Comparison of ENCODE assay signal across 16 cellular contexts in genomic region chr16:4837733-4838501, GRCh38. TPM values are rescaled to one million over a fixed set of nuclear protein-coding genes. Genes with fewer than 3 reads are reported as not detected.
DNase-seq lines count a peak whose midpoint lies in the region; ATAC-seq, FAIRE-seq and TF ChIP-seq lines count a peak whose summit lies in the region.
"Had no signal": no experiment of that assay in that cellular context is flagged by ENCODE, and none has a peak within 500 bp of the region (broad histone marks: within the 10 kb centered on the region; RNA-seq: fewer than 3 reads in every experiment).

No MANE protein-coding gene starts in this region.

- H3K9ac ChIP-seq in GM12878 (ENCODE audit: control insufficient read depth, insufficient read depth, low read length) (no peak overlapping the region), smooth muscle cell (ENCODE audit: low read depth) (no peak overlapping the region)
- H3K9ac ChIP-seq: BLaER1 treated with 17β-estradiol and CSF1 and Interleukin-3, amounts not matched to agents 10 nM and 100 nM had no signal

- POLR2A ChIA-PET in GM12878 (lab: Charles Lee) = no interaction called here

- CTCF ChIA-PET in GM12878 (lab: Yijun Ruan, JAX) = interaction anchor here (0.5 kb wide), 1 partner anchor 163 kb away, joined by 3 read pairs; no protein-coding TSS in a partner anchor

- no TSS peak for BruUV-seq in GM12878 (replicated peaks; lab: Mats Ljungman, UMichigan)

- H3K9me3 ChIP-seq in GM12878 (replicated peaks; ENCODE audit: control insufficient read depth, insufficient read depth, low read length) (no peaks in the 10 kb centered on the region), smooth muscle cell (replicated peaks; ENCODE audit: low read depth) (no peaks in the 10 kb centered on the region)
- H3K9me3 ChIP-seq: BLaER1 treated with 17β-estradiol and CSF1 and Interleukin-3, amounts not matched to agents 10 nM and 100 nM had no signal

- TF ChIP-seq EP300 in GM12878 (IDR thresholded peaks at IDR 0.05; ENCODE audit: borderline replicate concordance in 1 of 2, control insufficient read depth in 1 of 2, low read depth in 2 of 2, low read length in 2 of 2) = no peak

- intact Hi-C loops in GM12878 (cut with micrococcal nuclease; ENCODE audit: unreplicated experiment) = no loop called here

- H3K27me3 ChIP-seq in GM12878 (replicated peaks in 1 of 2; ENCODE audit: control insufficient read depth in 2 of 2, insufficient read depth in 2 of 2, low read length in 1 of 2) = no peaks in the 10 kb centered on the region
- H3K27me3 ChIP-seq in smooth muscle cell (ENCODE audit: low read depth) = no peaks in the 10 kb centered on the region
- H3K27me3 ChIP-seq: BLaER1 treated with 17β-estradiol and CSF1 and Interleukin-3, amounts not matched to agents 10 nM and 100 nM had no signal

- in situ Hi-C loops in GM12878 (cut with MboI) = no loop called here

- peaks cover 7 to 28% of the 10 kb centered on the region in 2 experiments for H3K36me3 ChIP-seq in GM12878 (ENCODE audit: control insufficient read depth in 2 of 2, insufficient read depth in 2 of 2, low read length in 1 of 2)
- peaks cover 8% of the 10 kb centered on the region for H3K36me3 ChIP-seq in smooth muscle cell (ENCODE audit: low read depth)

- no peak overlapping the region for H3K4me2 ChIP-seq in GM12878 (ENCODE audit: control insufficient read depth, insufficient read depth)
- no peak overlapping the region for H3K4me2 ChIP-seq in smooth muscle cell
- H3K4me2 ChIP-seq: BLaER1 treated with 17β-estradiol and CSF1 and Interleukin-3, amounts not matched to agents 10 nM and 100 nM had no signal

- H2AFZ ChIP-seq in GM12878 (ENCODE audit: control insufficient read depth, low read depth, low read length) (no peak overlapping the region), smooth muscle cell (ENCODE audit: low read depth) (no peak overlapping the region)

- TF ChIP-seq POLR2A in GM12878 (IDR thresholded peaks at IDR 0.05; ENCODE audit: low read depth, low read length) = no peak

- peak; percentile 71 for ATAC-seq in GM19043 (IDR thresholded peaks at IDR 0.05; ENCODE audit: low read depth, unreplicated experiment)
- peak; percentile 79 for ATAC-seq in GM12878
- ATAC-seq in stimulated activated effector memory CD8-positive, alpha-beta T cell treated with anti-CD3 and anti-CD28 coated beads, Interleukin-12 subunit alpha, Interleukin-12 subunit beta, amount 100 ng/mL, for 72 hours = no peak
- no peak for ATAC-seq in HG02884 (IDR thresholded peaks at IDR 0.05; ENCODE audit: unreplicated experiment)
- ATAC-seq: PC-3 had no signal

- H3K4me1 Mint-ChIP-seq in HFFc6 (ENCODE audit: low read depth) = no peaks in the 10 kb centered on the region
- H3K4me1 Mint-ChIP-seq in stimulated activated effector memory CD8-positive, alpha-beta T cell treated with anti-CD3 and anti-CD28 coated beads, Interleukin-12 subunit alpha, Interleukin-12 subunit beta, amount 100 ng/mL, for 72 hours = peaks cover 15% of the 10 kb centered on the region

- peak overlapping the region; percentile 36 for H3K27ac Mint-ChIP-seq in HFFc6
- H3K27ac Mint-ChIP-seq in stimulated activated effector memory CD8-positive, alpha-beta T cell treated with anti-CD3 and anti-CD28 coated beads, Interleukin-12 subunit alpha, Interleukin-12 subunit beta, amount 100 ng/mL, for 72 hours = peak overlapping the region; percentile 58

- H3K9me3 Mint-ChIP-seq in HFFc6 = no peaks in the 10 kb centered on the region
- no peaks in the 10 kb centered on the region for H3K9me3 Mint-ChIP-seq in stimulated activated effector memory CD8-positive, alpha-beta T cell treated with anti-CD3 and anti-CD28 coated beads, Interleukin-12 subunit alpha, Interleukin-12 subunit beta, amount 100 ng/mL, for 72 hours

- no peaks in the 10 kb centered on the region for H3K27me3 Mint-ChIP-seq in HFFc6 (ENCODE audit: insufficient read depth)

- no peaks in the 10 kb centered on the region for H4K20me1 ChIP-seq in GM12878 (ENCODE audit: control insufficient read depth, insufficient read depth)
- H4K20me1 ChIP-seq in smooth muscle cell (ENCODE audit: low read depth) = peaks cover 55% of the 10 kb centered on the region

- H3K27ac ChIP-seq in GM12878 (ENCODE audit: control insufficient read depth, insufficient read depth) (no peak overlapping the region), smooth muscle cell (ENCODE audit: low read depth) (no peak overlapping the region)
- H3K27ac ChIP-seq: BLaER1 treated with 17β-estradiol and CSF1 and Interleukin-3, amounts not matched to agents 10 nM and 100 nM had no signal

- FAIRE-seq in GM12878 (lab: Jason Lieb, UNC) = no peak
- FAIRE-seq: H1 had no signal

- RAD21 ChIA-PET in GM12878 (lab: Charles Lee; ENCODE audit: unreplicated experiment) = no interaction called here

- SMC1A ChIA-PET in GM12878 (lab: Charles Lee; ENCODE audit: uncharacterized antibody, unreplicated experiment) = no interaction called here

- H3K36me3 Mint-ChIP-seq in HFFc6 (ENCODE audit: low read depth) = peaks cover 23% of the 10 kb centered on the region
- peaks cover 100% of the 10 kb centered on the region for H3K36me3 Mint-ChIP-seq in stimulated activated effector memory CD8-positive, alpha-beta T cell treated with anti-CD3 and anti-CD28 coated beads, Interleukin-12 subunit alpha, Interleukin-12 subunit beta, amount 100 ng/mL, for 72 hours

- H3K4me3 ChIP-seq in GM12878 = no peak overlapping the region
- H3K4me3 ChIP-seq in smooth muscle cell = no peak overlapping the region
- H3K4me3 ChIP-seq: BLaER1 treated with 17β-estradiol and CSF1 and Interleukin-3, amounts not matched to agents 10 nM and 100 nM had no signal

- no peak overlapping the region for H3K4me3 Mint-ChIP-seq in HFFc6
- H3K4me3 Mint-ChIP-seq in stimulated activated effector memory CD8-positive, alpha-beta T cell treated with anti-CD3 and anti-CD28 coated beads, Interleukin-12 subunit alpha, Interleukin-12 subunit beta, amount 100 ng/mL, for 72 hours = no peak overlapping the region

- DNase-seq in HFFc6 (no peak), GM12878 (ENCODE audit: low read depth, low spot score) (no peak), cortex of kidney (lab: John Stamatoyannopoulos, UW) (no peak), smooth muscle cell (lab: John Stamatoyannopoulos, UW; ENCODE audit: unreplicated experiment) (no peak)
- no peak for DNase-seq in stimulated activated effector memory CD8-positive, alpha-beta T cell treated with anti-CD3 and anti-CD28 coated beads, Interleukin-12 subunit alpha, Interleukin-12 subunit beta, amount 100 ng/mL, for 72 hours (ENCODE audit: low spot score in 2 of 2)
- DNase-seq: DMS153, EL, NCI-H1436 treated with DMSO at 0.1 percent for 48 hours, NCI-H2227 treated with DMSO at 0.1 percent for 48 hours, NCI-H526, PC-3 had no signal

- no peak for TF ChIP-seq RAD21 in GM12878 (IDR thresholded peaks at IDR 0.05; ENCODE audit: insufficient read depth, low read depth, low read length)

- whole genome bisulfite sequencing in GM12878 (ENCODE audit: insufficient coverage, insufficient replicate concordance, low lambda C conversion rate, missing lambda C conversion rate) = 73% methylated on average over 13 of the region's 13 CpGs
- 89% methylated on average over 13 of the region's 13 CpGs for WGBS in smooth muscle cell (ENCODE audit: low lambda C conversion rate)

- TF ChIP-seq CTCF in HFFc6 (IDR thresholded peaks at IDR 0.05) = no peak
- TF ChIP-seq CTCF in GM12878 (IDR thresholded peaks at IDR 0.05 in 2 of 3, conservative IDR thresholded peaks at IDR 0.05 in 1 of 3; ENCODE audit: control insufficient read depth in 2 of 3, extremely low read depth in 1 of 3, insufficient read depth in 1 of 3, low read depth in 3 of 3, low read length in 3 of 3) = no peak
- no peak for TF ChIP-seq CTCF in smooth muscle cell (IDR thresholded peaks at IDR 0.05; ENCODE audit: borderline replicate concordance, insufficient read depth, poor library complexity, severe bottlenecking)

- H3F3A ChIP-seq in smooth muscle cell (ENCODE audit: low read depth) = peaks cover 11% of the 10 kb centered on the region

- no peaks in the 10 kb centered on the region for H3K79me2 ChIP-seq in GM12878 (ENCODE audit: control insufficient read depth, insufficient read depth, low read length)
- peaks cover 14% of the 10 kb centered on the region for H3K79me2 ChIP-seq in smooth muscle cell (ENCODE audit: low read depth)

- H3K4me1 ChIP-seq in GM12878 (ENCODE audit: control insufficient read depth, insufficient read depth, low read length) = peaks cover 10% of the 10 kb centered on the region
- H3K4me1 ChIP-seq in smooth muscle cell (ENCODE audit: low read depth) = no peaks in the 10 kb centered on the region

RNA-seq across cellular contexts. Expression of gene GLYR1, which starts 9.2 kb away (rescaled TPM):
- 10 to 100 TPM; 77.6 to 89.4 (median 81.8) TPM for total RNA-seq in HFFc6 (2021; fragmentation: NEBNext Ultra II Directional; extraction: Animal tissue kit (Norgen Biotek cat#: 25700))
- 63.8 and 64.6 TPM in 2 replicates for total RNA-seq in GM12878 (2013; cell fraction: nucleolus; rRNA removed)
- total RNA-seq in GM12878 (2014; rRNA removed) = 31.1 and 40.9 TPM in 2 replicates
- total RNA-seq in GM12878 (2014; rRNA removed; fragmentation: Illumina TruSeq; extraction: Trizol) = 48.8 and 50.3 TPM in 2 replicates
- total RNA-seq in GM12878 (2021) = 81.9 and 90.2 TPM in 2 replicates
- polyA plus RNA-seq in GM12878 (2011; ENCODE audit: low read depth) = 18.7 TPM
- polyA plus RNA-seq in GM12878 (2011; rRNA removed) = 49.7 and 50.4 TPM in 2 replicates
- polyA plus RNA-seq in GM12878 (2011; cell fraction: cytosol; rRNA removed) = 46.6 and 56.8 TPM in 2 replicates
- polyA plus RNA-seq in GM12878 (2011; cell fraction: nucleus; rRNA removed) = 46.2 and 60.9 TPM in 2 replicates
- polyA plus RNA-seq in GM12878 (2012) = 31.8 and 36.9 TPM in 2 replicates
- polyA plus RNA-seq in GM12878 (2014; fragmentation: Illumina TruSeq; extraction: Trizol) = 82.7 and 83.3 TPM in 2 replicates
- polyA plus RNA-seq in GM12878 (2014; fragmentation: Nextera tagmentation; extraction: Ambion mirVana) = 10 to 100 TPM in 1 of 2 experiments, 1 to 10 TPM in 1; 7.3 to 10.1 TPM
- 69.7 and 74.8 TPM in 2 replicates for polyA plus RNA-seq in GM12878 (2014; rRNA removed)
- 10 to 100 TPM; 63.9 to 68.9 TPM for polyA plus RNA-seq in GM12878 (2016; fragmentation: Nextera tagmentation; extraction: Ambion mirVana)
- polyA minus RNA-seq in GM12878 (2011; rRNA and poly(A)+ RNA removed) = 34.6 and 53.1 TPM in 2 replicates
- polyA minus RNA-seq in GM12878 (2011; cell fraction: cytosol; rRNA and poly(A)+ RNA removed) = 14.2 and 14.7 TPM in 2 replicates
- polyA minus RNA-seq in GM12878 (2011; cell fraction: nucleus; rRNA and poly(A)+ RNA removed) = 26.4 and 31.8 TPM in 2 replicates
- 26.4 and 27.8 TPM in 2 replicates for total RNA-seq in smooth muscle cell
- 28.9 and 35.1 TPM in 2 replicates for polyA plus RNA-seq in smooth muscle cell

RNA-seq across cellular contexts. Expression of gene UBN1, which starts 9.4 kb away (rescaled TPM):
- total RNA-seq in HFFc6 (2021; fragmentation: NEBNext Ultra II Directional; extraction: Animal tissue kit (Norgen Biotek cat#: 25700)) = 10 to 100 TPM; 21.3 to 24.8 (median 22.0) TPM
- total RNA-seq in GM12878 (2013; cell fraction: nucleolus; rRNA removed) = 39.4 and 43.9 TPM in 2 replicates
- 12.4 and 14.2 TPM in 2 replicates for total RNA-seq in GM12878 (2014; rRNA removed)
- 11.8 and 13.6 TPM in 2 replicates for total RNA-seq in GM12878 (2014; rRNA removed; fragmentation: Illumina TruSeq; extraction: Trizol)
- total RNA-seq in GM12878 (2021) = 28.0 and 32.5 TPM in 2 replicates
- polyA plus RNA-seq in GM12878 (2011; ENCODE audit: low read depth) = 12.0 TPM
- 7.8 and 10.5 TPM in 2 replicates for polyA plus RNA-seq in GM12878 (2011; rRNA removed)
- 12.5 and 14.0 TPM in 2 replicates for polyA plus RNA-seq in GM12878 (2011; cell fraction: cytosol; rRNA removed)
- 25.8 and 36.6 TPM in 2 replicates for polyA plus RNA-seq in GM12878 (2011; cell fraction: nucleus; rRNA removed)
- polyA plus RNA-seq in GM12878 (2012) = 15.8 and 17.6 TPM in 2 replicates
- polyA plus RNA-seq in GM12878 (2014; fragmentation: Illumina TruSeq; extraction: Trizol) = 17.5 and 23.2 TPM in 2 replicates
- polyA plus RNA-seq in GM12878 (2014; fragmentation: Nextera tagmentation; extraction: Ambion mirVana) = 1 to 10 TPM; 2.1 to 2.2 TPM
- polyA plus RNA-seq in GM12878 (2014; rRNA removed) = 16.8 and 18.8 TPM in 2 replicates
- polyA plus RNA-seq in GM12878 (2016; fragmentation: Nextera tagmentation; extraction: Ambion mirVana) = 10 to 100 TPM; 12.6 to 14.6 TPM
- 16.2 and 23.3 TPM in 2 replicates for polyA minus RNA-seq in GM12878 (2011; rRNA and poly(A)+ RNA removed)
- 5.1 and 8.0 TPM in 2 replicates for polyA minus RNA-seq in GM12878 (2011; cell fraction: cytosol; rRNA and poly(A)+ RNA removed)
- 11.2 and 28.0 TPM in 2 replicates for polyA minus RNA-seq in GM12878 (2011; cell fraction: nucleus; rRNA and poly(A)+ RNA removed)
- 18.8 and 29.7 TPM in 2 replicates for total RNA-seq in smooth muscle cell
- polyA plus RNA-seq in smooth muscle cell = 16.2 and 23.4 TPM in 2 replicates

RNA-seq across cellular contexts. Expression of gene ROGDI, which starts 35.5 kb away (rescaled TPM):
- 10 to 100 TPM; 16.8 to 20.1 (median 18.5) TPM for total RNA-seq in HFFc6 (2021; fragmentation: NEBNext Ultra II Directional; extraction: Animal tissue kit (Norgen Biotek cat#: 25700))
- 14.3 and 14.6 TPM in 2 replicates for total RNA-seq in GM12878 (2013; cell fraction: nucleolus; rRNA removed)
- total RNA-seq in GM12878 (2014; rRNA removed) = 11.6 and 15.9 TPM in 2 replicates
- 7.9 and 8.0 TPM in 2 replicates for total RNA-seq in GM12878 (2014; rRNA removed; fragmentation: Illumina TruSeq; extraction: Trizol)
- 13.7 and 14.7 TPM in 2 replicates for total RNA-seq in GM12878 (2021)
- polyA plus RNA-seq in GM12878 (2011; ENCODE audit: low read depth) = 5.7 TPM
- 8.5 and 12.9 TPM in 2 replicates for polyA plus RNA-seq in GM12878 (2011; rRNA removed)
- polyA plus RNA-seq in GM12878 (2011; cell fraction: cytosol; rRNA removed) = 20.4 and 28.6 TPM in 2 replicates
- 58.6 and 63.0 TPM in 2 replicates for polyA plus RNA-seq in GM12878 (2011; cell fraction: nucleus; rRNA removed)
- polyA plus RNA-seq in GM12878 (2012) = 18.5 and 22.9 TPM in 2 replicates
- 1.9 and 7.6 TPM in 2 replicates for polyA plus RNA-seq in GM12878 (2014; fragmentation: Illumina TruSeq; extraction: Trizol)
- polyA plus RNA-seq in GM12878 (2014; fragmentation: Nextera tagmentation; extraction: Ambion mirVana) = 1 to 10 TPM in 1 of 2 experiments, under 1 TPM in 1; 0.40 to 2.2 TPM
- 21.3 and 22.8 TPM in 2 replicates for polyA plus RNA-seq in GM12878 (2014; rRNA removed)
- 10 to 100 TPM; 23.1 to 23.5 TPM for polyA plus RNA-seq in GM12878 (2016; fragmentation: Nextera tagmentation; extraction: Ambion mirVana)
- 4.5 and 13.1 TPM in 2 replicates for polyA minus RNA-seq in GM12878 (2011; rRNA and poly(A)+ RNA removed)
- polyA minus RNA-seq in GM12878 (2011; cell fraction: cytosol; rRNA and poly(A)+ RNA removed) = 4.7 and 8.5 TPM in 2 replicates
- 4.4 and 7.1 TPM in 2 replicates for polyA minus RNA-seq in GM12878 (2011; cell fraction: nucleus; rRNA and poly(A)+ RNA removed)
- total RNA-seq in smooth muscle cell = 21.6 and 32.1 TPM in 2 replicates
- 45.6 and 48.7 TPM in 2 replicates for polyA plus RNA-seq in smooth muscle cell

RNA-seq across cellular contexts. Expression of gene SMIM22, which starts 42.7 kb away (rescaled TPM):
- not detected for total RNA-seq in HFFc6 (2021; fragmentation: NEBNext Ultra II Directional; extraction: Animal tissue kit (Norgen Biotek cat#: 25700))
- not detected in 2 replicates for total RNA-seq in GM12878 (2013; cell fraction: nucleolus; rRNA removed)
- total RNA-seq in GM12878 (2014; rRNA removed) (not detected in 2 replicates), GM12878 (2014; rRNA removed; fragmentation: Illumina TruSeq; extraction: Trizol) (not detected in 2 replicates), GM12878 (2021) (0.61 TPM in 1 of 2 replicates, not detected in the other), smooth muscle cell (not detected in 2 replicates)
- polyA plus RNA-seq in GM12878 (2011; ENCODE audit: low read depth) = not detected
- polyA plus RNA-seq in GM12878 (2011; rRNA removed) (0.26 and 0.83 TPM in 2 replicates), GM12878 (2014; fragmentation: Illumina TruSeq; extraction: Trizol) (not detected in 2 replicates), GM12878 (2014; fragmentation: Nextera tagmentation; extraction: Ambion mirVana) (not detected), GM12878 (2014; rRNA removed) (not detected in 2 replicates), GM12878 (2016; fragmentation: Nextera tagmentation; extraction: Ambion mirVana) (not detected), smooth muscle cell (0.29 TPM in 1 of 2 replicates, not detected in the other)
- polyA plus RNA-seq in GM12878 (2011; cell fraction: cytosol; rRNA removed) = 1.3 TPM in 2 replicates
- 1.5 and 2.1 TPM in 2 replicates for polyA plus RNA-seq in GM12878 (2011; cell fraction: nucleus; rRNA removed)
- polyA plus RNA-seq in GM12878 (2012) = not detected in 2 replicates
- polyA minus RNA-seq in GM12878 (2011; rRNA and poly(A)+ RNA removed) = not detected in 2 replicates
- not detected in 2 replicates for polyA minus RNA-seq in GM12878 (2011; cell fraction: cytosol; rRNA and poly(A)+ RNA removed)
- not detected in 2 replicates for polyA minus RNA-seq in GM12878 (2011; cell fraction: nucleus; rRNA and poly(A)+ RNA removed)
- total RNA-seq: H1, PC-3, SK-MEL-5 had no signal
- polyA plus RNA-seq: H1 had no signal

RNA-seq across cellular contexts. Expression of gene SEPTIN12, which starts 49.8 kb away (rescaled TPM):
- not detected for total RNA-seq in HFFc6 (2021; fragmentation: NEBNext Ultra II Directional; extraction: Animal tissue kit (Norgen Biotek cat#: 25700))
- total RNA-seq in GM12878 (2013; cell fraction: nucleolus; rRNA removed) = not detected in 2 replicates
- total RNA-seq in GM12878 (2014; rRNA removed) = not detected in 2 replicates
- not detected in 2 replicates for total RNA-seq in GM12878 (2014; rRNA removed; fragmentation: Illumina TruSeq; extraction: Trizol)
- not detected in 2 replicates for total RNA-seq in GM12878 (2021)
- polyA plus RNA-seq in GM12878 (2011; ENCODE audit: low read depth) = not detected
- not detected in 2 replicates for polyA plus RNA-seq in GM12878 (2011; rRNA removed)
- polyA plus RNA-seq in GM12878 (2011; cell fraction: cytosol; rRNA removed) = not detected in 2 replicates
- polyA plus RNA-seq in GM12878 (2011; cell fraction: nucleus; rRNA removed) = 0.24 TPM in 1 of 2 replicates, not detected in the other
- not detected in 2 replicates for polyA plus RNA-seq in GM12878 (2012)
- not detected in 2 replicates for polyA plus RNA-seq in GM12878 (2014; fragmentation: Illumina TruSeq; extraction: Trizol)
- polyA plus RNA-seq in GM12878 (2014; fragmentation: Nextera tagmentation; extraction: Ambion mirVana) = not detected
- polyA plus RNA-seq in GM12878 (2014; rRNA removed) = not detected in 2 replicates
- polyA plus RNA-seq in GM12878 (2016; fragmentation: Nextera tagmentation; extraction: Ambion mirVana) = not detected
- polyA minus RNA-seq in GM12878 (2011; rRNA and poly(A)+ RNA removed) = not detected in 2 replicates
- polyA minus RNA-seq in GM12878 (2011; cell fraction: cytosol; rRNA and poly(A)+ RNA removed) = not detected in 2 replicates
- not detected in 2 replicates for polyA minus RNA-seq in GM12878 (2011; cell fraction: nucleus; rRNA and poly(A)+ RNA removed)
- not detected in 2 replicates for total RNA-seq in smooth muscle cell
- polyA plus RNA-seq in smooth muscle cell = 0.52 TPM in 1 of 2 replicates, not detected in the other
- total RNA-seq: H1, PC-3, SK-MEL-5 had no signal

Comparison
In these comparisons a context has a peak if more than half of its experiments do, and no peak if none do; other contexts are left out.
1. ATAC-seq: peak in GM19043 (single experiment) and GM12878 (single experiment); none in stimulated activated effector memory CD8-positive, alpha-beta T cell treated with anti-CD3 and anti-CD28 coated beads, Interleukin-12 subunit alpha, Interleukin-12 subunit beta, amount 100 ng/mL, for 72 hours (single experiment) and HG02884 (single experiment).